ENCODE assay signal across 17 cellular contexts in genomic region chr18:3219621-3220335, GRCh38. TPM values are rescaled to one million over a fixed set of nuclear protein-coding genes. Genes with fewer than 3 reads are reported as not detected.
DNase-seq lines count a peak whose midpoint lies in the region; ATAC-seq and TF ChIP-seq lines count a peak whose summit lies in the region.
"Had no signal": no experiment of that assay in that cellular context is flagged by ENCODE, and none has a peak within 500 bp of the region (broad histone marks: within the 10 kb centered on the region; RNA-seq: fewer than 3 reads in every experiment).

TSS of gene MYOM1 (minus strand) at chr18:3219968. CDS start at chr18:3215223, 4,745 bp downstream.

- H3K27me3 Mint-ChIP-seq in nephron progenitor cell (ENCODE audit: low read depth, poor library complexity), result peaks cover 5% of the 10 kb centered on the region
- no peaks in the 10 kb centered on the region for H3K27me3 Mint-ChIP-seq in activated CD4-positive, alpha-beta T cell treated with anti-CD3 and anti-CD28 coated beads, Interleukin-2, amount 10 ng/mL, durations not matched to agents 7 days and 5 days
- H3K27me3 Mint-ChIP-seq: natural killer cell treated with Interleukin-12 subunit alpha and Interleukin-12 subunit beta and Interleukin-15 and Interleukin-18, amount 100 ng/mL, for 72 hours; stimulated activated naive CD8-positive, alpha-beta T cell treated with anti-CD3 and anti-CD28 coated beads, Interleukin-15, Interleukin-2, amounts not matched to agents 100 ng/mL and 50 ng/mL, for 24 hours had no signal

- H3K27ac Mint-ChIP-seq in nephron progenitor cell, result peak within 1 kb of the TSS; percentile 78
- H3K27ac Mint-ChIP-seq in activated CD4-positive, alpha-beta T cell treated with anti-CD3 and anti-CD28 coated beads, Interleukin-2, amount 10 ng/mL, durations not matched to agents 7 days and 5 days, result no peak within 1 kb of the TSS
- H3K27ac Mint-ChIP-seq: natural killer cell treated with Interleukin-12 subunit alpha and Interleukin-12 subunit beta and Interleukin-15 and Interleukin-18, amount 100 ng/mL, for 72 hours; stimulated activated naive CD8-positive, alpha-beta T cell treated with anti-CD3 and anti-CD28 coated beads, Interleukin-15, Interleukin-2, amounts not matched to agents 100 ng/mL and 50 ng/mL, for 24 hours had no signal

- no peaks in the 10 kb centered on the region for H3K27me3 ChIP-seq in ascending aorta
- H3K27me3 ChIP-seq in heart right ventricle, result no peaks in the 10 kb centered on the region
- H3K27me3 ChIP-seq in testis, result no peaks in the 10 kb centered on the region
- peaks cover 3% of the 10 kb centered on the region for H3K27me3 ChIP-seq in foreskin keratinocyte

- TF ChIP-seq CTCF in ascending aorta (IDR thresholded peaks at IDR 0.05) (no peak), heart right ventricle (IDR thresholded peaks at IDR 0.05) (no peak), nephron progenitor cell (IDR thresholded peaks at IDR 0.05) (no peak), testis (IDR thresholded peaks at IDR 0.05) (no peak), foreskin keratinocyte (conservative IDR thresholded peaks at IDR 0.05) (no peak)

- H3K36me3 Mint-ChIP-seq in nephron progenitor cell (ENCODE audit: low read depth), result no peaks in the 10 kb centered on the region
- no peaks in the 10 kb centered on the region for H3K36me3 Mint-ChIP-seq in activated CD4-positive, alpha-beta T cell treated with anti-CD3 and anti-CD28 coated beads, Interleukin-2, amount 10 ng/mL, durations not matched to agents 7 days and 5 days (ENCODE audit: low read depth)
- H3K36me3 Mint-ChIP-seq: natural killer cell treated with Interleukin-12 subunit alpha and Interleukin-12 subunit beta and Interleukin-15 and Interleukin-18, amount 100 ng/mL, for 72 hours had no signal

- ATAC-seq in heart right ventricle, result peak; percentile 45 to 85 (median 75)
- no peak for ATAC-seq in foreskin keratinocyte
- no peak for ATAC-seq in HG03135 (IDR thresholded peaks at IDR 0.05; ENCODE audit: unreplicated experiment)
- ATAC-seq: natural killer cell treated with Interleukin-12 subunit alpha and Interleukin-12 subunit beta and Interleukin-15 and Interleukin-18, amount 100 ng/mL, for 72 hours had no signal

- WGBS in heart right ventricle, 2 donors, result 26 to 40% methylated on average over 10 of the region's 10 CpGs
- 55 to 67% methylated on average over 10 of the region's 10 CpGs for WGBS in testis, 2 donors

- CTCF ChIA-PET in activated CD4-positive, alpha-beta T cell treated with anti-CD3 and anti-CD28 coated beads, Interleukin-2, amount 10 ng/mL, durations not matched to agents 7 days and 5 days (lab: Charles Lee), result interaction anchor here (1.0 to 2.3 kb wide), 2 partner anchors 9 to 21 kb away, joined by 4 to 8 read pairs; no protein-coding TSS in a partner anchor

- H3K4me1 Mint-ChIP-seq in nephron progenitor cell, result peaks cover 31% of the 10 kb centered on the region
- peaks cover 6% of the 10 kb centered on the region for H3K4me1 Mint-ChIP-seq in activated CD4-positive, alpha-beta T cell treated with anti-CD3 and anti-CD28 coated beads, Interleukin-2, amount 10 ng/mL, durations not matched to agents 7 days and 5 days

- H3K36me3 ChIP-seq in ascending aorta, result peaks cover 6 to 7% of the 10 kb centered on the region in 2 donors
- H3K36me3 ChIP-seq in heart right ventricle, result peaks cover 0 to 25% (median 2%) of the 10 kb centered on the region in 9 donors
- no peaks in the 10 kb centered on the region for H3K36me3 ChIP-seq in testis (ENCODE audit: low read depth, missing control alignments)

- no peak for DNase-seq in ascending aorta (ENCODE audit: low spot score in 2 of 2)
- peak in 1 of 2 donors; percentile 63 for DNase-seq in heart right ventricle
- no peak for DNase-seq in nephron progenitor cell
- no peak for DNase-seq in testis
- DNase-seq in inferior parietal cortex (ENCODE audit: extremely low spot score), result no peak
- no peak for DNase-seq in foreskin keratinocyte
- DNase-seq in activated CD4-positive, alpha-beta T cell treated with anti-CD3 and anti-CD28 coated beads, Interleukin-2, amount 10 ng/mL, durations not matched to agents 7 days and 5 days, result no peak
- DNase-seq: activated CD8-positive, alpha-beta memory T cell treated with anti-CD3 and anti-CD28 coated beads, Interleukin-2, amount 50 U/mL, for 4 hours; NCI-H1105; NCI-H510A; stimulated activated CD4-positive, alpha-beta T cell treated with anti-CD3 and anti-CD28 coated beads, Interleukin-4, amount 100 ng/mL, for 24 hours had no signal

- H3K9me3 ChIP-seq in ascending aorta, result no peaks in the 10 kb centered on the region
- no peaks in the 10 kb centered on the region for H3K9me3 ChIP-seq in heart right ventricle
- H3K9me3 ChIP-seq in testis, result no peaks in the 10 kb centered on the region

- TF ChIP-seq POLR2A in testis (IDR thresholded peaks at IDR 0.05), result no peak

- no peak within 1 kb of the TSS for H3K4me3 Mint-ChIP-seq in nephron progenitor cell
- no peak within 1 kb of the TSS for H3K4me3 Mint-ChIP-seq in activated CD4-positive, alpha-beta T cell treated with anti-CD3 and anti-CD28 coated beads, Interleukin-2, amount 10 ng/mL, durations not matched to agents 7 days and 5 days
- H3K4me3 Mint-ChIP-seq: natural killer cell treated with Interleukin-12 subunit alpha and Interleukin-12 subunit beta and Interleukin-15 and Interleukin-18, amount 100 ng/mL, for 72 hours; stimulated activated naive CD8-positive, alpha-beta T cell treated with anti-CD3 and anti-CD28 coated beads, Interleukin-15, Interleukin-2, amounts not matched to agents 100 ng/mL and 50 ng/mL, for 24 hours had no signal

- peaks cover 9% of the 10 kb centered on the region for H3K9me3 Mint-ChIP-seq in nephron progenitor cell
- no peaks in the 10 kb centered on the region for H3K9me3 Mint-ChIP-seq in activated CD4-positive, alpha-beta T cell treated with anti-CD3 and anti-CD28 coated beads, Interleukin-2, amount 10 ng/mL, durations not matched to agents 7 days and 5 days
- H3K9me3 Mint-ChIP-seq: natural killer cell treated with Interleukin-12 subunit alpha and Interleukin-12 subunit beta and Interleukin-15 and Interleukin-18, amount 100 ng/mL, for 72 hours; stimulated activated naive CD8-positive, alpha-beta T cell treated with anti-CD3 and anti-CD28 coated beads, Interleukin-15, Interleukin-2, amounts not matched to agents 100 ng/mL and 50 ng/mL, for 24 hours had no signal

- H3K4me3 ChIP-seq in ascending aorta (peak within 1 kb of the TSS; percentile 38 to 68), heart right ventricle (peak within 1 kb of the TSS; percentile 44 to 65 (median 59)), testis (no peak within 1 kb of the TSS)

- H3K4me1 ChIP-seq in ascending aorta (peaks cover 0 to 3% of the 10 kb centered on the region in 2 donors), heart right ventricle (peaks cover 0 to 24% (median 8%) of the 10 kb centered on the region in 9 donors), testis (peaks cover 3% of the 10 kb centered on the region), foreskin keratinocyte (peaks cover 4% of the 10 kb centered on the region)

- H3K27ac ChIP-seq in ascending aorta (peak within 1 kb of the TSS; percentile 47 to 84), heart right ventricle (peak within 1 kb of the TSS; percentile 80 to 96 (median 95)), testis (peak within 1 kb of the TSS in 1 of 2 donors; percentile 18), foreskin keratinocyte (no peak within 1 kb of the TSS)
- H3K27ac ChIP-seq: C4-2B, RWPE1 had no signal

- POLR2A ChIA-PET in activated CD4-positive, alpha-beta T cell treated with anti-CD3 and anti-CD28 coated beads, Interleukin-2, amount 10 ng/mL, durations not matched to agents 7 days and 5 days (lab: Charles Lee), result no interaction called here

- intact Hi-C loops in ascending aorta (cut with DNase I), result loop anchor here (2.0 kb wide), 1 partner anchor 27 kb away; the partner anchor contains the start of gene MYL12A
- intact Hi-C loops in heart right ventricle (cut with DNase I), result loop anchor here in 3 of 10 donors (2.0 to 5.0 kb wide), 4 partner anchors 27 to 42 kb away; partner anchors contain the start of gene MYL12A (in 2 of the 3)
- intact Hi-C loops in testis (cut with DNase I; ENCODE audit: low total_unique reads), result no loop called here

RNA-seq across cellular contexts. Expression of gene MYOM1, which starts in this region (rescaled TPM):
- total RNA-seq in ascending aorta (7.8 TPM), heart right ventricle (1,000 to 10,000 TPM in 4 of 10 donors, 100 to 1,000 TPM in 6; 514 to 1,558 (median 939) TPM), testis (10 to 100 TPM in 1 of 2 donors, 1 to 10 TPM in 1; 9.1 to 19.9 TPM), foreskin keratinocyte (0.07 and 0.11 TPM in 2 replicates)
- polyA plus RNA-seq in heart right ventricle (100 to 1,000 TPM in 1 of 2 donors, 10 to 100 TPM in 1; 94.4 to 174 TPM), testis (ENCODE audit: insufficient read depth, low read depth, low replicate concordance) (16.9 TPM), foreskin keratinocyte (0.03 and 0.10 TPM in 2 replicates)
- 1 to 10 TPM in 1 of 2 experiments, under 1 TPM in 1; 0.71 to 2.1 TPM for total RNA-seq in activated CD4-positive, alpha-beta T cell treated with anti-CD3 and anti-CD28 coated beads, Interleukin-2, amount 10 ng/mL, durations not matched to agents 7 days and 5 days
- total RNA-seq: endothelial cell of umbilical vein had no signal

Comparison
In these comparisons a context has a peak if more than half of its experiments do, and no peak if none do; other contexts are left out.
1. RNA of gene MYOM1 (total RNA-seq): 514 to 1,558 TPM in heart right ventricle; 9.1 to 19.9 TPM in testis, 7.8 TPM in ascending aorta (single experiment), 0.71 to 2.1 TPM in activated CD4-positive, alpha-beta T cell treated with anti-CD3 and anti-CD28 coated beads, Interleukin-2, amount 10 ng/mL, durations not matched to agents 7 days and 5 days and 0.07 to 0.11 TPM in foreskin keratinocyte; every median in the first group is over 10 times any median in the second.
2. RNA of gene MYOM1 (polyA plus RNA-seq): 94.4 to 174 TPM in heart right ventricle and 16.9 TPM in testis (single experiment); 0.03 to 0.10 TPM in foreskin keratinocyte; every median in the first group is over 10 times any median in the second.
3. H3K4me3 ChIP-seq: peak in ascending aorta (2 of 2) and heart right ventricle (10 of 10); none in testis (0 of 2).
4. ATAC-seq: peak in heart right ventricle (8 of 8); none in foreskin keratinocyte (single experiment) and HG03135 (single experiment).